Comparison of ENCODE assay signal across 10 cellular contexts in genomic region chr5:57094753-57095683, GRCh38.
DNase-seq lines count a peak whose midpoint lies in the region; ATAC-seq and TF ChIP-seq lines count a peak whose summit lies in the region.
"Had no signal": no experiment of that assay in that cellular context is flagged by ENCODE, and none has a peak within 500 bp of the region (broad histone marks: within the 10 kb centered on the region; RNA-seq: fewer than 3 reads in every experiment).

No MANE protein-coding gene starts in this region.

- no peaks in the 10 kb centered on the region; the same call in 1 of the 2 replicates for H3K27me3 ChIP-seq in GM06990 (replicated peaks; ENCODE audit: control insufficient read depth, insufficient read depth, low read length)
- no peaks in the 10 kb centered on the region for H3K27me3 ChIP-seq in PC-3 (ENCODE audit: low read length)

- H3K9me3 ChIP-seq in PC-3 (ENCODE audit: low read length), result no peaks in the 10 kb centered on the region

- ATAC-seq in PC-3, result no peak

- intact Hi-C loops in PC-3 (cut with micrococcal nuclease), result no loop called here

- POLR2A ChIA-PET in PC-3 (lab: Charles Lee; ENCODE audit: unreplicated experiment), result no interaction called here

- TF ChIP-seq CTCF in 22Rv1 (IDR thresholded peaks at IDR 0.05) (peak; percentile 66), GM06990 (IDR thresholded peaks at IDR 0.05; ENCODE audit: insufficient read depth, low read length, poor library complexity, severe bottlenecking) (peak; percentile 45), PC-3 (conservative IDR thresholded peaks at IDR 0.05; ENCODE audit: low read depth, low read length) (peak; percentile 32; the same call in 1 of the 2 replicates), fibroblast of pulmonary artery (IDR thresholded peaks at IDR 0.05; ENCODE audit: low read length, missing control alignments) (peak; percentile 27), foreskin fibroblast (IDR thresholded peaks at IDR 0.05; ENCODE audit: low read depth, low read length) (no peak)

- H3K4me3 ChIP-seq in GM06990 (replicated peaks; ENCODE audit: low read depth, low read length) (no peak overlapping the region), PC-3 (ENCODE audit: low read length) (no peak overlapping the region), fibroblast of pulmonary artery (replicated peaks; ENCODE audit: low read depth, low read length) (no peak overlapping the region), foreskin fibroblast (ENCODE audit: low read depth in 1 of 2, low read length in 2 of 2) (no peak overlapping the region)

- no peaks in the 10 kb centered on the region for H3K36me3 ChIP-seq in GM06990 (ENCODE audit: control insufficient read depth, insufficient read depth, low read length)
- H3K36me3 ChIP-seq in PC-3 (ENCODE audit: low read depth, low read length), result no peaks in the 10 kb centered on the region

- H3K79me2 ChIP-seq in PC-3 (ENCODE audit: low read length), result no peaks in the 10 kb centered on the region

- no peak overlapping the region for H3K27ac ChIP-seq in 22Rv1
- no peak overlapping the region for H3K27ac ChIP-seq in PC-3 (ENCODE audit: low read length)

- H3K9ac ChIP-seq in PC-3 (ENCODE audit: low read length), result no peak overlapping the region

- no peaks in the 10 kb centered on the region for H3F3A ChIP-seq in PC-3 (ENCODE audit: low read length, unreplicated experiment)

- CTCF ChIA-PET in PC-3 (lab: Charles Lee), result no interaction called here

- H2AFZ ChIP-seq in PC-3 (ENCODE audit: low read length), result no peak overlapping the region

- H3K4me2 ChIP-seq in PC-3 (ENCODE audit: low read length), result no peak overlapping the region

- H3K4me1 ChIP-seq in PC-3 (ENCODE audit: insufficient read depth, low read length), result no peaks in the 10 kb centered on the region

- H4K20me1 ChIP-seq in PC-3 (ENCODE audit: low read length), result no peaks in the 10 kb centered on the region

- no TSS peak for BruUV-seq in PC-3 (replicated peaks; lab: Mats Ljungman, UMichigan)

- H3K9me2 ChIP-seq in PC-3 (replicated peaks; ENCODE audit: low read length), result no peaks in the 10 kb centered on the region

- no peak for DNase-seq in GM06990 (ENCODE audit: extremely low read depth, insufficient read length)
- peak; percentile 13 for DNase-seq in PC-3
- DNase-seq in fibroblast of pulmonary artery (ENCODE audit: low read depth), result peak; percentile 4
- no peak for DNase-seq in activated CD8-positive, alpha-beta memory T cell treated with anti-CD3 and anti-CD28 coated beads, Interleukin-2, amount 50 U/mL, for 48 hours
- DNase-seq in foreskin fibroblast, result no peak
- no peak for DNase-seq in T-helper 2 cell
- no peak for DNase-seq in effector CD8-positive, alpha-beta T cell (lab: John Stamatoyannopoulos, UW)
- DNase-seq: activated B cell treated with CpG ODN at 0.5 μM for 24 hours, NCI-H526 had no signal

Comparison
In these comparisons a context has a peak if more than half of its experiments do, and no peak if none do; other contexts are left out.
1. DNase-seq: peak in PC-3 (single experiment) and fibroblast of pulmonary artery (single experiment); none in GM06990 (single experiment), activated CD8-positive, alpha-beta memory T cell treated with anti-CD3 and anti-CD28 coated beads, Interleukin-2, amount 50 U/mL, for 48 hours (single experiment), foreskin fibroblast (0 of 2), T-helper 2 cell (0 of 5) and effector CD8-positive, alpha-beta T cell (single experiment).